Comparison of ENCODE assay signal across 17 cellular contexts in genomic region chr6:5776104-5776503, GRCh38.
DNase-seq lines count a peak whose midpoint lies in the region; ATAC-seq and TF ChIP-seq lines count a peak whose summit lies in the region.
"Had no signal": no experiment of that assay in that cellular context is flagged by ENCODE, and none has a peak within 500 bp of the region (broad histone marks: within the 10 kb centered on the region; RNA-seq: fewer than 3 reads in every experiment).

No MANE protein-coding gene starts in this region.

- no peak overlapping the region for H2AFZ ChIP-seq in IMR-90 (replicated peaks; ENCODE audit: low read length, poor library complexity)

- peaks cover 43% of the 10 kb centered on the region for H3K4me1 Mint-ChIP-seq in glutamatergic neuron (ENCODE audit: low read depth, unreplicated experiment)

- intact Hi-C loops in IMR-90 (cut with micrococcal nuclease), result no loop called here

- no peak overlapping the region for H2BK5ac ChIP-seq in IMR-90 (ENCODE audit: low read depth, low read length, poor library complexity, severe bottlenecking)

- POLR2A ChIA-PET in IMR-90 (lab: Charles Lee; ENCODE audit: unreplicated experiment), result no interaction called here

- peaks cover 24% of the 10 kb centered on the region for H3K36me3 ChIP-seq in BLaER1
- H3K36me3 ChIP-seq in IMR-90 (ENCODE audit: control insufficient read depth, insufficient read depth, low read length), result no peaks in the 10 kb centered on the region
- H3K36me3 ChIP-seq: BE2C had no signal

- no peak overlapping the region for H2BK15ac ChIP-seq in IMR-90 (ENCODE audit: low read depth, low read length)

- no peaks in the 10 kb centered on the region for H4K20me1 ChIP-seq in BLaER1
- H4K20me1 ChIP-seq in IMR-90 (ENCODE audit: insufficient read depth, low read length), result no peaks in the 10 kb centered on the region

- no peak overlapping the region for H2AK5ac ChIP-seq in IMR-90 (ENCODE audit: low read depth, low read length)

- H2BK20ac ChIP-seq in IMR-90 (ENCODE audit: low read depth, low read length), result no peak overlapping the region

- H3K9ac ChIP-seq in BLaER1, result no peak overlapping the region
- H3K9ac ChIP-seq in IMR-90 (ENCODE audit: low read depth, low read length), result no peak overlapping the region

- no peaks in the 10 kb centered on the region for H3K9me1 ChIP-seq in IMR-90 (ENCODE audit: insufficient read depth, low read length)

- in situ Hi-C loops in IMR-90 (cut with MboI; ENCODE audit: low sequenced_read_pairs), result no loop called here

- peaks cover 5% of the 10 kb centered on the region; the same call in 1 of the 2 replicates for H3K9me3 ChIP-seq in BLaER1
- H3K9me3 ChIP-seq in IMR-90 (ENCODE audit: control insufficient read depth, insufficient read depth, low read length), result no peaks in the 10 kb centered on the region
- H3K9me3 ChIP-seq: BE2C had no signal

- H2AK9ac ChIP-seq in IMR-90 (replicated peaks; ENCODE audit: low read depth, low read length, poor library complexity), result no peak overlapping the region

- ATAC-seq in IMR-90 (ENCODE audit: low read depth) (no peak), HG03521 (IDR thresholded peaks at IDR 0.05; ENCODE audit: unreplicated experiment) (no peak)
- ATAC-seq: HCT116 had no signal

- no peak overlapping the region for H2BK120ac ChIP-seq in IMR-90 (ENCODE audit: low read depth, low read length)

- H3K27ac Mint-ChIP-seq in glutamatergic neuron (ENCODE audit: unreplicated experiment), result peak overlapping the region; percentile 89
- H3K27ac Mint-ChIP-seq: HFFc6 had no signal

- DNase-seq in IMR-90, result no peak
- no peak for DNase-seq in glutamatergic neuron
- DNase-seq in NCI-H82 treated with DMSO at 0.1 percent for 48 hours (lab: John Stamatoyannopoulos, UW; ENCODE audit: unreplicated experiment), result no peak
- no peak for DNase-seq in NOMO-1 (lab: John Stamatoyannopoulos, UW; ENCODE audit: unreplicated experiment in 2 of 2)
- DNase-seq: ACHN; BE2C; CD4-positive, alpha-beta memory T cell; DMS153; DMS79; GF-D8; GOT3; H7; HFFc6 had no signal

- H3K27me3 ChIP-seq in BLaER1, result no peaks in the 10 kb centered on the region
- no peaks in the 10 kb centered on the region for H3K27me3 ChIP-seq in IMR-90 (ENCODE audit: control insufficient read depth, insufficient read depth, low read length)
- H3K27me3 ChIP-seq: BE2C had no signal

- peaks cover 6% of the 10 kb centered on the region for H3K36me3 Mint-ChIP-seq in glutamatergic neuron (ENCODE audit: unreplicated experiment)

- H3K14ac ChIP-seq in IMR-90 (replicated peaks; ENCODE audit: low read depth, low read length), result no peak overlapping the region

- H3K27me3 Mint-ChIP-seq in glutamatergic neuron (ENCODE audit: unreplicated experiment), result peaks cover 12% of the 10 kb centered on the region
- H3K27me3 Mint-ChIP-seq: CD4-positive, alpha-beta memory T cell had no signal

- H3K4me1 ChIP-seq in BLaER1, result peaks cover 81% of the 10 kb centered on the region
- no peaks in the 10 kb centered on the region for H3K4me1 ChIP-seq in IMR-90 (ENCODE audit: control insufficient read depth, insufficient read depth, low read length)
- H3K4me1 ChIP-seq: BE2C had no signal

- H3K4me3 Mint-ChIP-seq in glutamatergic neuron (ENCODE audit: unreplicated experiment), result no peak overlapping the region
- H3K4me3 Mint-ChIP-seq: CD14-positive monocyte; CD4-positive, alpha-beta memory T cell; HFFc6 had no signal

- no peak overlapping the region for H4K8ac ChIP-seq in IMR-90 (ENCODE audit: low read depth in 2 of 2, low read length in 2 of 2)

- H3K56ac ChIP-seq in IMR-90 (ENCODE audit: extremely low read depth, insufficient read depth, low read length), result no peak overlapping the region

- H3K4me3 ChIP-seq in BLaER1, result no peak overlapping the region
- H3K4me3 ChIP-seq in IMR-90 (ENCODE audit: insufficient read depth, low read depth, low read length), result no peak overlapping the region

- dilution Hi-C loops in IMR-90 (cut with HindIII; ENCODE audit: low sequenced_read_pairs, unreplicated experiment), result no loop called here

- WGBS in IMR-90 (ENCODE audit: extremely low coverage in 2 of 2, insufficient read length in 1 of 2), 2 experiments, result 100% methylated on average over 3 of the region's 6 CpGs; no CpG with 5 or more reads in 1 of the 2 experiments

- no peak for TF ChIP-seq POLR2A in IMR-90 (IDR thresholded peaks at IDR 0.05; ENCODE audit: low read depth, low read length)

- peaks cover 16% of the 10 kb centered on the region for H3K9me3 Mint-ChIP-seq in glutamatergic neuron (ENCODE audit: unreplicated experiment)
- H3K9me3 Mint-ChIP-seq: HFFc6 had no signal

- no peak overlapping the region for H3K23ac ChIP-seq in IMR-90 (ENCODE audit: low read depth, low read length)

- no peak overlapping the region for H4K91ac ChIP-seq in IMR-90 (ENCODE audit: insufficient read depth, low read depth, low read length)

- BruUV-seq in IMR-90 (replicated peaks; lab: Mats Ljungman, UMichigan), result no TSS peak

- H4K5ac ChIP-seq in IMR-90 (ENCODE audit: low read depth, low read length), result no peak overlapping the region

- TF ChIP-seq RAD21 in IMR-90 (IDR thresholded peaks at IDR 0.05; ENCODE audit: low read length), result no peak

- H3K4ac ChIP-seq in IMR-90 (ENCODE audit: low read depth, low read length), result no peak overlapping the region

- TF ChIP-seq CTCF in IMR-90 (conservative IDR thresholded peaks at IDR 0.05; ENCODE audit: low read depth, low read length), result no peak
- no peak for TF ChIP-seq CTCF in glutamatergic neuron (IDR thresholded peaks at IDR 0.05; ENCODE audit: partially characterized antibody, unreplicated experiment)

- H3K4me2 ChIP-seq in BLaER1 (peak overlapping the region; percentile 89), IMR-90 (ENCODE audit: low read depth, low read length) (no peak overlapping the region)

- CTCF ChIA-PET in IMR-90 (lab: Yijun Ruan, JAX), result no interaction called here

- H3K27ac ChIP-seq in BLaER1, result peak overlapping the region; percentile 80
- H3K27ac ChIP-seq in IMR-90 (ENCODE audit: insufficient read depth, low read length), result no peak overlapping the region

- H3K79me1 ChIP-seq in IMR-90 (ENCODE audit: low read depth in 1 of 2, low read length in 2 of 2), result no peaks in the 10 kb centered on the region

- H3K18ac ChIP-seq in IMR-90 (ENCODE audit: low read depth, low read length), result no peak overlapping the region

TF ChIP-seq in IMR-90, 13 proteins besides CTCF, POLR2A, EP300 and RAD21:
- peak; percentile 16; the same call in 1 of the 2 replicates for TF ChIP-seq MAFK (IDR thresholded peaks at IDR 0.05; ENCODE audit: low read depth, low read length)
- no peak for TF ChIP-seq CHD1 (IDR thresholded peaks at IDR 0.05; ENCODE audit: low read depth, low read length)
